Comparison of ENCODE assay signal across 2 cellular contexts in genomic region chr19:17089238-17089637, GRCh38.
A peak's percentile ranks its signal among the peaks of the same experiment; 100 is the strongest.
TF ChIP-seq lines count a peak whose summit lies in the region.

No MANE protein-coding gene starts in this region.

TF ChIP-seq in HEK293, 187 proteins besides CTCF, POLR2A, EP300 and RAD21 (continued from another document):
- TF ChIP-seq ZBTB44 (tag by site-specific recombination; IDR thresholded peaks at IDR 0.05) = peak; percentile 89
- no peak for TF ChIP-seq ZNF169 (tag by site-specific recombination; IDR thresholded peaks at IDR 0.05)
- TF ChIP-seq ZNF600 (tag by site-specific recombination; IDR thresholded peaks at IDR 0.05) = peak; percentile 38; the same call in 1 of the 2 replicates

TF ChIP-seq in GM12878, 131 proteins besides CTCF, POLR2A, EP300 and RAD21 (continued from another document):
- TF ChIP-seq ZBTB33 (IDR thresholded peaks at IDR 0.05) (no peak), GABPA (IDR thresholded peaks at IDR 0.05; ENCODE audit: low read depth) (no peak), REST (IDR thresholded peaks at IDR 0.05; ENCODE audit: low read depth, low read length) (no peak), USF2 (IDR thresholded peaks at IDR 0.05; ENCODE audit: borderline replicate concordance, low read depth, low read length) (no peak), ELK1 (IDR thresholded peaks at IDR 0.05; ENCODE audit: low read depth, low read length) (no peak), POLR2AphosphoS5 (IDR thresholded peaks at IDR 0.05; ENCODE audit: low read length) (0 out of 2 replicates have a peak, but pooled peaks have one; percentile 9)
TF ChIP-seq in GM12878: peak in this region for 1.
